25 cellular contexts compared by ENCODE assay signal in the genomic region with DNA sequence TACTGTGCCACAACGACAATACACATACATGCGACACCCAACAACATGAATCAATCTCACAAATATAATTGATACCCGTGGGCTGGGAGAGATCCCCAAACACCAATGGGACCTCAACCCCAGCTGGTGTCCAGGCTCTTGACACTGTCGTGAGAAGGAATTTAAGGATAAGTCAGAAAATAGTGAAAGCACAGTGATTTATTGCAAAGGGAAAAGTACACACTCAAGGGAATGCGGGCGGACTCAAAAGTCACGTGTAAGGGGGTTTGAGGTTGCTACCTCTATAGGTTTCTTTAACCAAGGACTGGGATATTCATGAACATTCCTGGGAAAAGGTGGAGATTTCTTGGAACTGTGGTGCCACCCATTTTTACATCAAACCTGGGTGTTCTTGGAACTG. TPM values are rescaled to one million over a fixed set of nuclear protein-coding genes. Genes with fewer than 3 reads are reported as not detected.
DNase-seq lines count a peak whose midpoint lies in the region; ATAC-seq, FAIRE-seq and TF ChIP-seq lines count a peak whose summit lies in the region.
"Had no signal": no experiment of that assay in that cellular context is flagged by ENCODE, and none has a peak within 500 bp of the region (broad histone marks: within the 10 kb centered on the region; RNA-seq: fewer than 3 reads in every experiment).

No MANE protein-coding gene starts in this region.

- no peak for FAIRE-seq in kidney (lab: Jason Lieb, UNC)

- no peaks in the 10 kb centered on the region for H4K20me1 ChIP-seq in osteoblast (ENCODE audit: insufficient read depth, low read length)

- no peak for TF ChIP-seq CTCF in natural killer cell (IDR thresholded peaks at IDR 0.05)
- no peak for TF ChIP-seq CTCF in kidney (IDR thresholded peaks at IDR 0.05; ENCODE audit: borderline replicate concordance, extremely low read depth, insufficient read depth)
- TF ChIP-seq CTCF in osteoblast (IDR thresholded peaks at IDR 0.05; ENCODE audit: extremely low read depth, low read depth, low read length), result no peak
- TF ChIP-seq CTCF in progenitor cell of endocrine pancreas (IDR thresholded peaks at IDR 0.05; ENCODE audit: unreplicated experiment), result no peak

- H3K4me2 ChIP-seq in osteoblast (ENCODE audit: insufficient read depth, low read length), result peak overlapping the region; percentile 18
- H3K4me2 ChIP-seq: KMS-11 had no signal

- H2AFZ ChIP-seq in osteoblast (ENCODE audit: low read length), result no peak overlapping the region

- no peak for ATAC-seq in natural killer cell treated with Interleukin-12 subunit alpha and Interleukin-12 subunit beta and Interleukin-15 and Interleukin-18, amount 100 ng/mL, for 72 hours
- ATAC-seq in natural killer cell, result no peak
- ATAC-seq: Panc1 had no signal

- H3K27ac Mint-ChIP-seq in natural killer cell treated with Interleukin-12 subunit alpha and Interleukin-12 subunit beta and Interleukin-15 and Interleukin-18, amount 100 ng/mL, for 72 hours, result peak overlapping the region in 1 of 2 donors; percentile 9
- H3K27ac Mint-ChIP-seq in natural killer cell (no peak overlapping the region), progenitor cell of endocrine pancreas (no peak overlapping the region)
- H3K27ac Mint-ChIP-seq: CD4-positive, alpha-beta T cell; HFFc6 had no signal

- peaks cover 0 to 5% of the 10 kb centered on the region in 2 donors for H3K27me3 Mint-ChIP-seq in natural killer cell treated with Interleukin-12 subunit alpha and Interleukin-12 subunit beta and Interleukin-15 and Interleukin-18, amount 100 ng/mL, for 72 hours
- H3K27me3 Mint-ChIP-seq in natural killer cell (ENCODE audit: low read depth in 2 of 2) (peaks cover 0 to 2% of the 10 kb centered on the region in 2 donors), progenitor cell of endocrine pancreas (no peaks in the 10 kb centered on the region)
- H3K27me3 Mint-ChIP-seq: CD4-positive, alpha-beta T cell had no signal

- peaks cover 9 to 11% of the 10 kb centered on the region in 2 donors for H3K4me1 Mint-ChIP-seq in natural killer cell treated with Interleukin-12 subunit alpha and Interleukin-12 subunit beta and Interleukin-15 and Interleukin-18, amount 100 ng/mL, for 72 hours (ENCODE audit: low read depth in 2 of 2)
- peaks cover 6 to 11% of the 10 kb centered on the region in 2 donors for H3K4me1 Mint-ChIP-seq in natural killer cell
- peaks cover 27% of the 10 kb centered on the region for H3K4me1 Mint-ChIP-seq in progenitor cell of endocrine pancreas (ENCODE audit: low read depth)

- H3K36me3 ChIP-seq in kidney (ENCODE audit: control insufficient read depth in 1 of 2, insufficient read depth in 2 of 2, low read length in 2 of 2) (no peaks in the 10 kb centered on the region), osteoblast (ENCODE audit: insufficient read depth, low read length) (no peaks in the 10 kb centered on the region)
- H3K36me3 ChIP-seq: BE2C, HAP-1 had no signal

- peak overlapping the region; percentile 26 for H3K4me3 Mint-ChIP-seq in natural killer cell treated with Interleukin-12 subunit alpha and Interleukin-12 subunit beta and Interleukin-15 and Interleukin-18, amount 100 ng/mL, for 72 hours
- no peak overlapping the region for H3K4me3 Mint-ChIP-seq in natural killer cell
- no peak overlapping the region for H3K4me3 Mint-ChIP-seq in progenitor cell of endocrine pancreas (ENCODE audit: low read depth)
- H3K4me3 Mint-ChIP-seq: HFFc6 had no signal

- peaks cover 4% of the 10 kb centered on the region for H3K27me3 ChIP-seq in osteoblast (ENCODE audit: insufficient read depth, low read length)

- H3K4me1 ChIP-seq in kidney (ENCODE audit: control insufficient read depth in 1 of 2, insufficient read depth in 1 of 2, low read depth in 1 of 2, low read length in 2 of 2) (peaks cover 4 to 12% of the 10 kb centered on the region in 2 donors), osteoblast (ENCODE audit: insufficient read depth, low read length) (peaks cover 13% of the 10 kb centered on the region)
- H3K4me1 ChIP-seq: BE2C, HAP-1 had no signal

- no peaks in the 10 kb centered on the region for H3K79me2 ChIP-seq in osteoblast (ENCODE audit: insufficient read depth, low read length)

- intact Hi-C loops in natural killer cell (cut with micrococcal nuclease) (no loop called here), kidney (cut with DNase I) (no loop called here)

- H3K27ac ChIP-seq in kidney (ENCODE audit: low read depth in 2 of 2, low read length in 2 of 2) (peak overlapping the region; percentile 45 to 89), osteoblast (ENCODE audit: low read depth, low read length) (no peak overlapping the region)
- H3K27ac ChIP-seq: KMS-11, RWPE1 had no signal

- no peaks in the 10 kb centered on the region for H3K9me3 Mint-ChIP-seq in natural killer cell treated with Interleukin-12 subunit alpha and Interleukin-12 subunit beta and Interleukin-15 and Interleukin-18, amount 100 ng/mL, for 72 hours
- H3K9me3 Mint-ChIP-seq in natural killer cell (no peaks in the 10 kb centered on the region), progenitor cell of endocrine pancreas (ENCODE audit: low read depth) (peaks cover 4% of the 10 kb centered on the region)
- H3K9me3 Mint-ChIP-seq: CD4-positive, alpha-beta T cell; HFFc6 had no signal

- no peaks in the 10 kb centered on the region for H3K36me3 Mint-ChIP-seq in natural killer cell treated with Interleukin-12 subunit alpha and Interleukin-12 subunit beta and Interleukin-15 and Interleukin-18, amount 100 ng/mL, for 72 hours
- H3K36me3 Mint-ChIP-seq in natural killer cell, result no peaks in the 10 kb centered on the region
- no peaks in the 10 kb centered on the region for H3K36me3 Mint-ChIP-seq in progenitor cell of endocrine pancreas (ENCODE audit: insufficient read depth)

- no peaks in the 10 kb centered on the region for H3K9me3 ChIP-seq in kidney (ENCODE audit: control insufficient read depth in 1 of 2, low read length in 2 of 2)
- H3K9me3 ChIP-seq in osteoblast (ENCODE audit: low read depth, low read length), result no peaks in the 10 kb centered on the region
- H3K9me3 ChIP-seq: BE2C, HAP-1 had no signal

- no peak overlapping the region for H3K4me3 ChIP-seq in kidney (ENCODE audit: low read length in 2 of 2)
- H3K4me3 ChIP-seq in osteoblast (ENCODE audit: insufficient read depth, low read length), result no peak overlapping the region
- H3K4me3 ChIP-seq: HAP-1 had no signal

- DNase-seq in natural killer cell treated with Interleukin-12 subunit alpha and Interleukin-12 subunit beta and Interleukin-15 and Interleukin-18, amount 100 ng/mL, for 72 hours (ENCODE audit: low spot score), result no peak
- DNase-seq in natural killer cell, result no peak
- DNase-seq in kidney, result no peak
- DNase-seq in osteoblast (ENCODE audit: insufficient read length, low spot score, missing footprints), result no peak
- DNase-seq in C1 segment of cervical spinal cord (lab: John Stamatoyannopoulos, UW), result no peak
- DNase-seq in SHP77 (lab: John Stamatoyannopoulos, UW), result no peak
- DNase-seq in progenitor cell of endocrine pancreas (ENCODE audit: low spot score, unreplicated experiment), result no peak
- no peak for DNase-seq in stimulated activated CD4-positive, alpha-beta T cell treated with anti-CD3 and anti-CD28 coated beads, Interleukin-2, amount 100 ng/mL, for 24 hours
- DNase-seq: 8988T; ACHN; BE2C; CD4-positive, alpha-beta T cell; DMS53; GOT3; HFFc6; NCI-H1048; NCI-H1417; NCI-H1694; NCI-H2029 treated with DMSO at 0.1 percent for 48 hours; NCI-H526 treated with DMSO at 0.1 percent for 48 hours; SHP77 treated with DMSO at 0.1 percent for 48 hours had no signal

- H3K9ac ChIP-seq in kidney (ENCODE audit: low read length in 2 of 2), result no peak overlapping the region
- H3K9ac ChIP-seq: KMS-11 had no signal

RNA-seq across cellular contexts. Expression of gene ZDHHC7, which starts 6.3 kb away (rescaled TPM):
- 10 to 100 TPM; 28.5 to 43.9 TPM for total RNA-seq in natural killer cell treated with Interleukin-12 subunit alpha and Interleukin-12 subunit beta and Interleukin-15 and Interleukin-18, amount 100 ng/mL, for 72 hours
- total RNA-seq in natural killer cell, result 10 to 100 TPM; 37.9 to 64.9 (median 45.2) TPM
- 54.4 TPM for total RNA-seq in kidney
- 23.4 TPM for polyA plus RNA-seq in kidney (ENCODE audit: insufficient read depth, low read depth, low replicate concordance)
- total RNA-seq in osteoblast, result 134 and 139 TPM in 2 replicates
- 67.3 TPM in 2 replicates for total RNA-seq in progenitor cell of endocrine pancreas

RNA-seq across cellular contexts. Expression of gene KIAA0513, which starts 10.0 kb away (rescaled TPM):
- total RNA-seq in natural killer cell treated with Interleukin-12 subunit alpha and Interleukin-12 subunit beta and Interleukin-15 and Interleukin-18, amount 100 ng/mL, for 72 hours, result 1 to 10 TPM; 3.3 to 3.6 TPM
- total RNA-seq in natural killer cell, result 10 to 100 TPM in 2 of 3 donors, 1 to 10 TPM in 1; 7.9 to 17.7 (median 12.1) TPM
- total RNA-seq in kidney, result 19.2 TPM
- 2.6 TPM for polyA plus RNA-seq in kidney (ENCODE audit: insufficient read depth, low read depth, low replicate concordance)
- total RNA-seq in osteoblast, result 34.5 and 35.1 TPM in 2 replicates
- 15.2 and 16.3 TPM in 2 replicates for total RNA-seq in progenitor cell of endocrine pancreas
